Comparison of ENCODE assay signal across 14 cellular contexts in genomic region chr2:74212702-74213410, GRCh38. TPM values are rescaled to one million over a fixed set of nuclear protein-coding genes. Genes with fewer than 3 reads are reported as not detected.
DNase-seq lines count a peak whose midpoint lies in the region; ATAC-seq, FAIRE-seq and TF ChIP-seq lines count a peak whose summit lies in the region.
"Had no signal": no experiment of that assay in that cellular context is flagged by ENCODE, and none has a peak within 500 bp of the region (broad histone marks: within the 10 kb centered on the region; RNA-seq: fewer than 3 reads in every experiment).

No MANE protein-coding gene starts in this region.

- H3K36me3 Mint-ChIP-seq in activated T-cell treated with anti-CD3 and anti-CD28 coated beads, Interleukin-2, amount 50 U/mL, for 24 hours (ENCODE audit: low read depth) = peaks cover 93% of the 10 kb centered on the region
- peaks cover 64% of the 10 kb centered on the region for H3K36me3 Mint-ChIP-seq in osteocyte (ENCODE audit: unreplicated experiment)

- no peak for DNase-seq in activated T-cell treated with anti-CD3 and anti-CD28 coated beads, Interleukin-2, amount 50 U/mL, for 24 hours
- no peak for DNase-seq in activated T-cell treated with anti-CD3 and anti-CD28 coated beads, Interleukin-2, amount 50 U/mL, for 1 hour
- DNase-seq in K562 (ENCODE audit: extremely low read depth in 1 of 4, low spot score in 3 of 4) (no peak), osteocyte (ENCODE audit: extremely low spot score, unreplicated experiment) (peak; percentile 19), activated gamma-delta T cell treated with Interleukin-2 at 50 U/mL for 16 hours (no peak)
- DNase-seq in central memory CD4-positive, alpha-beta T cell = no peak
- DNase-seq: 8988T; CD4-positive, CD25-positive, alpha-beta regulatory T cell; DMS53; H7 had no signal

- TF ChIP-seq EP300 in K562 (IDR thresholded peaks at IDR 0.05; ENCODE audit: low read length) = no peak

- H3K27me3 Mint-ChIP-seq in activated T-cell treated with anti-CD3 and anti-CD28 coated beads, Interleukin-2, amount 50 U/mL, for 24 hours = no peaks in the 10 kb centered on the region
- H3K27me3 Mint-ChIP-seq in osteocyte (ENCODE audit: unreplicated experiment) = no peaks in the 10 kb centered on the region
- H3K27me3 Mint-ChIP-seq: CD4-positive, CD25-positive, alpha-beta regulatory T cell; IgD-negative memory B cell had no signal

- 83% methylated on average over 3 of the region's 3 CpGs for WGBS in K562 (ENCODE audit: insufficient coverage, low coverage, missing lambda C conversion rate)

- POLR2A ChIA-PET in K562 (lab: Yijun Ruan, JAX) = interaction anchor here (0.6 kb wide), 1 partner anchor 46 kb away, joined by 3 read pairs; no protein-coding TSS in a partner anchor

- intact Hi-C loops in K562 (cut with micrococcal nuclease) = no loop called here

- no peaks in the 10 kb centered on the region for H3K9me3 Mint-ChIP-seq in activated T-cell treated with anti-CD3 and anti-CD28 coated beads, Interleukin-2, amount 50 U/mL, for 24 hours
- H3K9me3 Mint-ChIP-seq in osteocyte (ENCODE audit: unreplicated experiment) = no peaks in the 10 kb centered on the region
- H3K9me3 Mint-ChIP-seq: CD4-positive, CD25-positive, alpha-beta regulatory T cell; GM23338; IgD-negative memory B cell had no signal

- CTCF ChIA-PET in K562 (lab: Yijun Ruan, JAX; ENCODE audit: low intra/inter-chr PET ratio) = no interaction called here

- H3K36me3 ChIP-seq in K562 (ENCODE audit: control insufficient read depth, insufficient read depth, low read length) = peaks cover 96% of the 10 kb centered on the region

- in situ Hi-C loops in K562 (cut with MboI) = no loop called here

- no peak for FAIRE-seq in K562 (lab: Jason Lieb, UNC)

- H3K9ac ChIP-seq in K562 (ENCODE audit: insufficient read depth in 1 of 2, low read depth in 2 of 2, low read length in 2 of 2) = no peak overlapping the region

- no peak overlapping the region for H3K4me3 Mint-ChIP-seq in activated T-cell treated with anti-CD3 and anti-CD28 coated beads, Interleukin-2, amount 50 U/mL, for 24 hours
- H3K4me3 Mint-ChIP-seq in osteocyte (ENCODE audit: unreplicated experiment) = no peak overlapping the region
- H3K4me3 Mint-ChIP-seq: CD4-positive, CD25-positive, alpha-beta regulatory T cell; GM23338; IgD-negative memory B cell had no signal

- no peaks in the 10 kb centered on the region for H3K9me1 ChIP-seq in K562 (ENCODE audit: control insufficient read depth, insufficient read depth, low read length)

- H3K27ac ChIP-seq in K562 (ENCODE audit: extremely low read depth, low read depth, low read length) = no peak overlapping the region
- H3K27ac ChIP-seq: BLaER1 treated with 17β-estradiol and CSF1 and Interleukin-3, amounts not matched to agents 10 nM and 100 nM had no signal

- TF ChIP-seq CTCF in K562 (IDR thresholded peaks at IDR 0.05 in 2 of 3, conservative IDR thresholded peaks at IDR 0.05 in 1 of 3; ENCODE audit: insufficient read depth in 2 of 3, low read depth in 1 of 3, low read length in 3 of 3) (no peak), osteocyte (IDR thresholded peaks at IDR 0.05) (no peak)

- peaks cover 20% of the 10 kb centered on the region for H3K79me2 ChIP-seq in K562 (ENCODE audit: control insufficient read depth, insufficient read depth, low read length)

- H3K4me2 ChIP-seq in K562 (ENCODE audit: insufficient read depth, low read length) = no peak overlapping the region
- H3K4me2 ChIP-seq: BLaER1 treated with 17β-estradiol and CSF1 and Interleukin-3, amounts not matched to agents 10 nM and 100 nM; GM23338 had no signal

- H3K9me3 ChIP-seq in K562 (replicated peaks; ENCODE audit: control insufficient read depth, insufficient read depth, low read depth, low read length) = no peaks in the 10 kb centered on the region
- H3K9me3 ChIP-seq: BLaER1 treated with 17β-estradiol and CSF1 and Interleukin-3, amounts not matched to agents 10 nM and 100 nM had no signal

- peaks cover 6% of the 10 kb centered on the region; the same call in 1 of the 2 replicates for H4K20me1 ChIP-seq in K562 (replicated peaks; ENCODE audit: control insufficient read depth, insufficient read depth, low read length)

- H3K4me1 ChIP-seq in K562 (replicated peaks in 1 of 2; ENCODE audit: control insufficient read depth in 2 of 2, insufficient read depth in 2 of 2, low read length in 2 of 2) = no peaks in the 10 kb centered on the region
- H3K4me1 ChIP-seq: BLaER1 treated with 17β-estradiol and CSF1 and Interleukin-3, amounts not matched to agents 10 nM and 100 nM had no signal

- peaks cover 14% of the 10 kb centered on the region for H3K4me1 Mint-ChIP-seq in activated T-cell treated with anti-CD3 and anti-CD28 coated beads, Interleukin-2, amount 50 U/mL, for 24 hours (ENCODE audit: low read depth)
- peaks cover 26% of the 10 kb centered on the region for H3K4me1 Mint-ChIP-seq in osteocyte (ENCODE audit: unreplicated experiment)
- H3K4me1 Mint-ChIP-seq: GM23338 had no signal

- H3K27ac Mint-ChIP-seq in activated T-cell treated with anti-CD3 and anti-CD28 coated beads, Interleukin-2, amount 50 U/mL, for 24 hours = peak overlapping the region; percentile 37
- H3K27ac Mint-ChIP-seq in osteocyte (ENCODE audit: unreplicated experiment) = no peak overlapping the region
- H3K27ac Mint-ChIP-seq: GM23338 had no signal

- TF ChIP-seq POLR2A in K562 (conservative IDR thresholded peaks at IDR 0.05) = no peak

- no peaks in the 10 kb centered on the region for H3K27me3 ChIP-seq in K562 (ENCODE audit: control insufficient read depth in 2 of 2, insufficient read depth in 2 of 2, low read length in 2 of 2)
- H3K27me3 ChIP-seq: BLaER1 treated with 17β-estradiol and CSF1 and Interleukin-3, amounts not matched to agents 10 nM and 100 nM had no signal

- no peak for ATAC-seq in K562
- ATAC-seq in GM21526 (IDR thresholded peaks at IDR 0.05; ENCODE audit: low FRiP score, unreplicated experiment) = no peak
- ATAC-seq: GM23338 had no signal

- no peak overlapping the region for H2AFZ ChIP-seq in K562 (ENCODE audit: low read depth, low read length)
- H2AFZ ChIP-seq: GM23338 had no signal

- TF ChIP-seq RAD21 in K562 (CRISPR knock-in tag; conservative IDR thresholded peaks at IDR 0.05 in 1 of 2, IDR thresholded peaks at IDR 0.05 in 1 of 2) = no peak

- BruUV-seq in K562 (replicated peaks; lab: Mats Ljungman, UMichigan) = no TSS peak

- no peak overlapping the region for H3K4me3 ChIP-seq in K562
- H3K4me3 ChIP-seq: BLaER1 treated with 17β-estradiol and CSF1 and Interleukin-3, amounts not matched to agents 10 nM and 100 nM; GM23338 had no signal

TF ChIP-seq in K562, 482 proteins besides CTCF, POLR2A, EP300 and RAD21:
- TF ChIP-seq ZNF766 (CRISPR knock-in tag; conservative IDR thresholded peaks at IDR 0.05) = no peak
- no peak for TF ChIP-seq ZNF134 (CRISPR knock-in tag; conservative IDR thresholded peaks at IDR 0.05)
- no peak for TF ChIP-seq THRAP3 (IDR thresholded peaks at IDR 0.05; ENCODE audit: borderline replicate concordance)
- TF ChIP-seq ZNF316 (IDR thresholded peaks at IDR 0.05) = peak; percentile 69
- peak; percentile 35 for TF ChIP-seq C11orf30 (IDR thresholded peaks at IDR 0.05; ENCODE audit: low read depth)
- TF ChIP-seq DNMT1 (IDR thresholded peaks at IDR 0.05) = no peak

RNA-seq across cellular contexts. Expression of gene MTHFD2, which starts 14.4 kb away (rescaled TPM):
- total RNA-seq in K562 (2011; cell fraction: chromatin; rRNA removed; ENCODE audit: low replicate concordance) = 103 and 165 TPM in 2 replicates
- 57.2 and 63.5 TPM in 2 replicates for total RNA-seq in K562 (2011; cell fraction: nucleolus; rRNA removed)
- total RNA-seq in K562 (2011; cell fraction: nucleoplasm; rRNA removed) = 91.3 and 130 TPM in 2 replicates
- 145 and 160 TPM in 2 replicates for total RNA-seq in K562 (2014; rRNA removed)
- 234 and 297 TPM in 2 replicates for total RNA-seq in K562 (2014; rRNA removed; fragmentation: Illumina TruSeq; extraction: Trizol)
- total RNA-seq in K562 (2015; rRNA removed; fragmentation: Illumina TruSeq; extraction: Trizol) = 110 and 113 TPM in 2 replicates
- total RNA-seq in K562 (2021) = 238 and 255 TPM in 2 replicates
- polyA plus RNA-seq in K562 (2011; rRNA removed) = 219 and 308 TPM in 2 replicates
- 104 and 118 TPM in 2 replicates for polyA plus RNA-seq in K562 (2011; cell fraction: cytosol; rRNA removed)
- polyA plus RNA-seq in K562 (2011; cell fraction: nucleus; rRNA removed) = 61.1 and 65.9 TPM in 2 replicates
- polyA plus RNA-seq in K562 (2012) = 129 and 393 TPM in 2 replicates
- polyA plus RNA-seq in K562 (2014; fragmentation: Illumina TruSeq; extraction: Trizol) = 175 and 209 TPM in 2 replicates
- polyA plus RNA-seq in K562 (2014; fragmentation: Nextera tagmentation; extraction: Ambion mirVana) = 100 to 1,000 TPM; 476 to 520 TPM
- polyA plus RNA-seq in K562 (2014; rRNA removed) = 218 and 221 TPM in 2 replicates
- 245 and 259 TPM in 2 replicates for polyA minus RNA-seq in K562 (2011; rRNA and poly(A)+ RNA removed)
- polyA minus RNA-seq in K562 (2011; cell fraction: cytosol; rRNA and poly(A)+ RNA removed) = 78.1 and 90.0 TPM in 2 replicates
- 27.5 and 32.1 TPM in 2 replicates for polyA minus RNA-seq in K562 (2011; cell fraction: nucleus; rRNA and poly(A)+ RNA removed)
- total RNA-seq in osteocyte = 223 and 242 TPM in 2 replicates

RNA-seq across cellular contexts. Expression of gene MOB1A, which starts 34.2 kb away (rescaled TPM):
- 29.1 and 59.2 TPM in 2 replicates for total RNA-seq in K562 (2011; cell fraction: chromatin; rRNA removed; ENCODE audit: low replicate concordance)
- 17.2 and 18.4 TPM in 2 replicates for total RNA-seq in K562 (2011; cell fraction: nucleolus; rRNA removed)
- total RNA-seq in K562 (2011; cell fraction: nucleoplasm; rRNA removed) = 56.6 and 101 TPM in 2 replicates
- total RNA-seq in K562 (2014; rRNA removed) = 53.5 and 60.5 TPM in 2 replicates
- 93.3 and 96.5 TPM in 2 replicates for total RNA-seq in K562 (2014; rRNA removed; fragmentation: Illumina TruSeq; extraction: Trizol)
- 84.6 and 97.7 TPM in 2 replicates for total RNA-seq in K562 (2015; rRNA removed; fragmentation: Illumina TruSeq; extraction: Trizol)
- 99.2 and 100 TPM in 2 replicates for total RNA-seq in K562 (2021)
- 50.4 and 93.1 TPM in 2 replicates for polyA plus RNA-seq in K562 (2011; rRNA removed)
- 17.5 and 28.8 TPM in 2 replicates for polyA plus RNA-seq in K562 (2011; cell fraction: cytosol; rRNA removed)
- polyA plus RNA-seq in K562 (2011; cell fraction: nucleus; rRNA removed) = 14.6 and 15.4 TPM in 2 replicates
- 39.7 and 47.2 TPM in 2 replicates for polyA plus RNA-seq in K562 (2012)
- 52.6 and 60.2 TPM in 2 replicates for polyA plus RNA-seq in K562 (2014; fragmentation: Illumina TruSeq; extraction: Trizol)
- polyA plus RNA-seq in K562 (2014; fragmentation: Nextera tagmentation; extraction: Ambion mirVana) = 10 to 100 TPM; 24.8 to 27.0 TPM
- polyA plus RNA-seq in K562 (2014; rRNA removed) = 46.7 and 57.3 TPM in 2 replicates
- 85.7 and 103 TPM in 2 replicates for polyA minus RNA-seq in K562 (2011; rRNA and poly(A)+ RNA removed)
- 15.6 and 30.0 TPM in 2 replicates for polyA minus RNA-seq in K562 (2011; cell fraction: cytosol; rRNA and poly(A)+ RNA removed)
- 10.2 and 12.0 TPM in 2 replicates for polyA minus RNA-seq in K562 (2011; cell fraction: nucleus; rRNA and poly(A)+ RNA removed)
- 96.1 and 96.3 TPM in 2 replicates for total RNA-seq in osteocyte
